In the genomic region with DNA sequence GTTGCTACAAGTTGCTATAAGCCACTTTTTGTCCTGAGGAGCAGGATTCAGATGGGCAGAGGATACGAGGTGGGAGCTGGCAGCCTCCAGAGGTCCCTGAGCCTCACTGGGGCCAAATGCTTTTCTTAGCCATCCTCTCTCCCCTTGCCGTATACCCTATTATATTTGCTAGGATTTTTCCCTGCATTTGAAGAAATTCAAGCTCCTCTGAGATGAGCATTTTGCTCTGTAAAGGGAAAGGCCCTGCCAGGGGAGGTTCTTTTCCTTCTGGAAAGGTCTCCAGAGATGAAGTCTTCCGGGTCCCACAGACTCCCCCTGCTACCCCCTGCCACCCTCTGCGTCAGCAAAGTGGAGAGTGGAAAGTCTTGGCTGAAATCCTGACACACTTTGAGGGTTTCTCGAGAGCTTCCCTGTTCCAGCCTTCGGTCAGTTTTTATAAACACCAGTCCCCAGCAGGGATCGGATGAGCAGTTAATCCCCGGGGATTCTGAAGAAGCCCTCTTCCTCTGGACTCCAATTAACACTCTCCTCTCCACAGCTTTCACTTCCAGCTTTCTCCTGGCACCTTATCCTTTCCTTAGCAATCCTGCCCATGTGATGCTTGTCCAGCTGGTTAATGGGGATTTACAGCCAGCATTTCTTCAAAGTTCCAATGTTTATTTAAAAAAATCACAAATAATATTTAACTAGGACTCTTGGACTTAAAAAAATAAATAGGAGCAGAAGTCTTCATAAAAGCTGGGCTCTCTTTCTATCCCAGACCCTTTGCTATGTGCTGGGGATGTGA, we compare ENCODE assay signal across 11 cellular contexts. TPM values are rescaled to one million over a fixed set of nuclear protein-coding genes. Genes with fewer than 3 reads are reported as not detected.
DNase-seq lines count a peak whose midpoint lies in the region; ATAC-seq and TF ChIP-seq lines count a peak whose summit lies in the region.
"Had no signal": no experiment of that assay in that cellular context is flagged by ENCODE, and none has a peak within 500 bp of the region (broad histone marks: within the 10 kb centered on the region; RNA-seq: fewer than 3 reads in every experiment).

No MANE protein-coding gene starts in this region.

- TF ChIP-seq CTCF in heart left ventricle (IDR thresholded peaks at IDR 0.05) (no peak), osteoblast (IDR thresholded peaks at IDR 0.05; ENCODE audit: extremely low read depth, low read depth, low read length) (no peak)

- intact Hi-C loops in heart left ventricle (cut with DNase I) = no loop called here

- H3K9me3 ChIP-seq in heart left ventricle (no peaks in the 10 kb centered on the region), osteoblast (ENCODE audit: low read depth, low read length) (no peaks in the 10 kb centered on the region)

- H3K27ac ChIP-seq in heart left ventricle (peak overlapping the region; percentile 25 to 85 (median 56)), osteoblast (ENCODE audit: low read depth, low read length) (no peak overlapping the region)
- H3K27ac ChIP-seq: RWPE1 had no signal

- no peaks in the 10 kb centered on the region for H3K79me2 ChIP-seq in osteoblast (ENCODE audit: insufficient read depth, low read length)

- H3K27me3 ChIP-seq in heart left ventricle (no peaks in the 10 kb centered on the region), osteoblast (ENCODE audit: insufficient read depth, low read length) (no peaks in the 10 kb centered on the region)

- H3K4me1 ChIP-seq in heart left ventricle (peaks cover 0 to 82% (median 46%) of the 10 kb centered on the region in 12 donors), osteoblast (ENCODE audit: insufficient read depth, low read length) (peaks cover 28% of the 10 kb centered on the region)

- H4K20me1 ChIP-seq in osteoblast (ENCODE audit: insufficient read depth, low read length) = no peaks in the 10 kb centered on the region

- WGBS in heart left ventricle, 4 donors = 33 to 48% (median 44%) methylated on average over 8 of the region's 8 CpGs

- no peaks in the 10 kb centered on the region for H3K36me3 ChIP-seq in heart left ventricle
- H3K36me3 ChIP-seq in osteoblast (ENCODE audit: insufficient read depth, low read length) = no peaks in the 10 kb centered on the region

- H3K4me3 ChIP-seq in heart left ventricle = no peak overlapping the region
- H3K4me3 ChIP-seq in osteoblast (ENCODE audit: insufficient read depth, low read length) = no peak overlapping the region

- H2AFZ ChIP-seq in osteoblast (ENCODE audit: low read length) = peak overlapping the region; percentile 21

- H3K4me2 ChIP-seq in osteoblast (ENCODE audit: insufficient read depth, low read length) = no peak overlapping the region

- no peak for TF ChIP-seq POLR2A in heart left ventricle (IDR thresholded peaks at IDR 0.05)

- ATAC-seq in heart left ventricle = peak in 3 of 4 donors; percentile 13 to 46 (median 34)
- no peak for ATAC-seq in GM18502 (IDR thresholded peaks at IDR 0.05; ENCODE audit: poor library complexity, unreplicated experiment)
- no peak for ATAC-seq in GM21723 (IDR thresholded peaks at IDR 0.05; ENCODE audit: unreplicated experiment)

- DNase-seq in NCI-H446 treated with DMSO at 0.1 percent for 48 hours (lab: John Stamatoyannopoulos, UW) = peak; percentile 8
- no peak for DNase-seq in NCI-H446 (lab: John Stamatoyannopoulos, UW)
- peak in 1 of 5 donors; percentile 47 for DNase-seq in heart left ventricle
- DNase-seq in osteoblast (ENCODE audit: insufficient read length, low spot score, missing footprints) = no peak
- DNase-seq in NCI-H69 (lab: John Stamatoyannopoulos, UW) = no peak
- DNase-seq in retina = no peak
- DNase-seq: activated CD4-positive, alpha-beta T cell treated with anti-CD3 and anti-CD28 coated beads, Interleukin-2, amount 50 U/mL, for 48 hours; stimulated activated CD4-positive, alpha-beta T cell treated with anti-CD3 and anti-CD28 coated beads, Interleukin-4, amount 100 ng/mL, for 1 hour had no signal

RNA-seq across cellular contexts. Expression of gene CYRIA, which starts 13.1 kb away (rescaled TPM):
- total RNA-seq in heart left ventricle (10 to 100 TPM in 2 of 9 donors, 1 to 10 TPM in 6, under 1 TPM in 1; 0.86 to 19.9 (median 3.0) TPM), osteoblast (1.8 and 2.2 TPM in 2 replicates)
- 1 to 10 TPM in 1 of 2 donors, under 1 TPM in 1; 0.95 to 1.6 TPM for polyA plus RNA-seq in heart left ventricle

Comparison
In these comparisons a context has a peak if more than half of its experiments do, and no peak if none do; other contexts are left out.
1. ATAC-seq: peak in heart left ventricle (3 of 4); none in GM18502 (single experiment) and GM21723 (single experiment).